Comparison of ENCODE assay signal across 1 cellular context in genomic region chr12:109604132-109604585, GRCh38.
TF ChIP-seq lines count a peak whose summit lies in the region.

No MANE protein-coding gene starts in this region.

TF ChIP-seq in HepG2, 621 proteins besides CTCF, POLR2A, EP300 and RAD21 (continued from another document):
- TF ChIP-seq NFAT5 (CRISPR knock-in tag; IDR thresholded peaks at IDR 0.05), result no peak
- no peak for TF ChIP-seq CREM (IDR thresholded peaks at IDR 0.05)
- no peak for TF ChIP-seq CREM (CRISPR knock-in tag; IDR thresholded peaks at IDR 0.05)
- TF ChIP-seq ZNF546 (CRISPR knock-in tag; conservative IDR thresholded peaks at IDR 0.05), result no peak
- no peak for TF ChIP-seq ZNF589 (CRISPR knock-in tag; conservative IDR thresholded peaks at IDR 0.05)
- TF ChIP-seq ZBTB3 (CRISPR knock-in tag; IDR thresholded peaks at IDR 0.05; ENCODE audit: borderline replicate concordance, low read depth), result no peak
- no peak for TF ChIP-seq ZNF446 (CRISPR knock-in tag; IDR thresholded peaks at IDR 0.05)
- no peak for TF ChIP-seq ZNF569 (CRISPR knock-in tag; IDR thresholded peaks at IDR 0.05; ENCODE audit: borderline replicate concordance)
- no peak for TF ChIP-seq NFKB2 (CRISPR knock-in tag; IDR thresholded peaks at IDR 0.05; ENCODE audit: borderline replicate concordance)
- TF ChIP-seq KMT2A (CRISPR knock-in tag; IDR thresholded peaks at IDR 0.05), result no peak
- TF ChIP-seq PTBP1 (IDR thresholded peaks at IDR 0.05; ENCODE audit: low read depth, low read length, poor library complexity, severe bottlenecking), result no peak
- TF ChIP-seq FOXA1 (IDR thresholded peaks at IDR 0.05), result no peak
- TF ChIP-seq FOXA1 (CRISPR knock-in tag; IDR thresholded peaks at IDR 0.05), result peak; percentile 49
- no peak for TF ChIP-seq DMAP1 (CRISPR knock-in tag; IDR thresholded peaks at IDR 0.05)
